ENCODE assay signal across 8 cellular contexts in genomic region chr5:43007911-43008368, GRCh38. TPM values are rescaled to one million over a fixed set of nuclear protein-coding genes. Genes with fewer than 3 reads are reported as not detected.
DNase-seq lines count a peak whose midpoint lies in the region; ATAC-seq, FAIRE-seq and TF ChIP-seq lines count a peak whose summit lies in the region.

No MANE protein-coding gene starts in this region.

- peaks cover 0 to 6% of the 10 kb centered on the region in 2 donors for H3K4me1 ChIP-seq in adrenal gland (replicated peaks in 1 of 2)
- no peaks in the 10 kb centered on the region; the same call in none of the 2 replicates for H3K4me1 ChIP-seq in iPS DF 6.9 (ENCODE audit: control insufficient read depth, insufficient read depth, low read length)
- peaks cover 14 to 31% (median 22%) of the 10 kb centered on the region in 3 donors for H3K4me1 ChIP-seq in skeletal muscle tissue (ENCODE audit: control insufficient read depth in 3 of 3, insufficient read depth in 3 of 3, low read length in 3 of 3)

- peak; percentile 71 for DNase-seq in NCI-H1694 (lab: John Stamatoyannopoulos, UW)
- DNase-seq in T follicular helper cell (ENCODE audit: low read depth), result peak; percentile 75
- peak; percentile 62 to 84 (median 78) for DNase-seq in adrenal gland
- no peak for DNase-seq in iPS DF 6.9 (ENCODE audit: low read depth, low spot score)
- DNase-seq in D721Med (ENCODE audit: insufficient read length, low spot score), result no peak

- no peaks in the 10 kb centered on the region for H3K36me3 ChIP-seq in adrenal gland (replicated peaks in 1 of 2)
- H3K36me3 ChIP-seq in iPS DF 6.9 (ENCODE audit: control insufficient read depth, insufficient read depth, low read length), result no peaks in the 10 kb centered on the region
- no peaks in the 10 kb centered on the region for H3K36me3 ChIP-seq in skeletal muscle tissue (ENCODE audit: control insufficient read depth in 3 of 3, insufficient read depth in 3 of 3, low read length in 3 of 3)

- TF ChIP-seq CTCF in adrenal gland (IDR thresholded peaks at IDR 0.05) (no peak), D721Med (IDR thresholded peaks at IDR 0.05; ENCODE audit: insufficient read depth, missing control alignments) (no peak)

- no peak for FAIRE-seq in D721Med (lab: Jason Lieb, UNC)

- H3K27me3 ChIP-seq in adrenal gland (no peaks in the 10 kb centered on the region), iPS DF 6.9 (ENCODE audit: control insufficient read depth, insufficient read depth, low read length) (peaks cover 31% of the 10 kb centered on the region), skeletal muscle tissue (ENCODE audit: control insufficient read depth in 3 of 3, insufficient read depth in 3 of 3, low read length in 3 of 3) (peaks cover 5 to 43% (median 32%) of the 10 kb centered on the region in 3 donors)

- intact Hi-C loops in adrenal gland (cut with DNase I), result no loop called here

- peak overlapping the region; percentile 62 to 82 (median 78) for H3K9ac ChIP-seq in skeletal muscle tissue (ENCODE audit: low read depth in 1 of 3, low read length in 3 of 3)

- ATAC-seq in GM18502 (IDR thresholded peaks at IDR 0.05; ENCODE audit: poor library complexity, unreplicated experiment), result peak; percentile 54
- ATAC-seq in HG02852 (IDR thresholded peaks at IDR 0.05; ENCODE audit: unreplicated experiment), result peak; percentile 56

- H3K27ac ChIP-seq in adrenal gland, result peak overlapping the region; percentile 55 to 94 (median 85)
- no peak overlapping the region for H3K27ac ChIP-seq in iPS DF 6.9 (ENCODE audit: low read length)
- H3K27ac ChIP-seq in skeletal muscle tissue (ENCODE audit: low read depth, low read length), result peak overlapping the region; percentile 91

- peak in 1 of 2 donors; percentile 40 for TF ChIP-seq POLR2A in adrenal gland (IDR thresholded peaks at IDR 0.05)

- H3K9me3 ChIP-seq in adrenal gland (replicated peaks in 1 of 3) (no peaks in the 10 kb centered on the region), iPS DF 6.9 (ENCODE audit: control insufficient read depth, insufficient read depth, low read length) (no peaks in the 10 kb centered on the region), skeletal muscle tissue (ENCODE audit: control insufficient read depth in 3 of 3, low read length in 3 of 3) (no peaks in the 10 kb centered on the region)

- WGBS in adrenal gland, 4 donors, result 1 to 5% (median 2%) methylated on average over 24 to 25 of the region's 25 CpGs
- WGBS in iPS DF 6.9 (ENCODE audit: insufficient coverage, insufficient read length), result no CpG with 5 or more reads among the region's 25 CpGs

- H3K4me3 ChIP-seq in adrenal gland (peak overlapping the region in 3 of 4 donors; percentile 23 to 60 (median 38)), iPS DF 6.9 (ENCODE audit: low read length) (peak overlapping the region; percentile 35; the same call in 1 of the 2 replicates), skeletal muscle tissue (ENCODE audit: low read length in 3 of 3) (peak overlapping the region; percentile 78 to 83 (median 83))

RNA-seq across cellular contexts. Expression of gene ANXA2R, which starts 32.2 kb away (rescaled TPM):
- total RNA-seq in adrenal gland, result 1 to 10 TPM in 7 of 8 donors, under 1 TPM in 1; 0.30 to 3.7 (median 2.8) TPM
- polyA plus RNA-seq in adrenal gland, result 1 to 10 TPM in 2 of 3 donors, under 1 TPM in 1; 0.55 to 5.2 (median 3.5) TPM
- total RNA-seq in skeletal muscle tissue, result 1.6 TPM

Comparison
In these comparisons a context has a peak if more than half of its experiments do, and no peak if none do; other contexts are left out.
1. DNase-seq: peak in NCI-H1694 (single experiment), T follicular helper cell (single experiment) and adrenal gland (7 of 7); none in iPS DF 6.9 (single experiment) and D721Med (single experiment).
2. Peak in every context shown above with its lines, with median percentiles within 50 percentile points of each other: H3K4me3 ChIP-seq.